ENCODE assay signal across 1 cellular context in genomic region chr18:13179566-13180113, GRCh38.
TF ChIP-seq lines count a peak whose summit lies in the region.

No MANE protein-coding gene starts in this region.

TF ChIP-seq in HepG2, 621 proteins besides CTCF, POLR2A, EP300 and RAD21 (continued from another document and continues in another):
- TF ChIP-seq ZNF256 (CRISPR knock-in tag; conservative IDR thresholded peaks at IDR 0.05) (no peak; the same call in 1 of the 2 replicates), POLR2G (IDR thresholded peaks at IDR 0.05; ENCODE audit: low read depth, low read length) (peak; percentile 55), DNMT3B (CRISPR knock-in tag; conservative IDR thresholded peaks at IDR 0.05) (peak; percentile 91), KDM1A (CRISPR knock-in tag; IDR thresholded peaks at IDR 0.05) (peak; percentile 72; the same call in 1 of the 2 replicates), GPN1 (CRISPR knock-in tag; IDR thresholded peaks at IDR 0.05; ENCODE audit: borderline replicate concordance) (no peak), SNAI1 (CRISPR knock-in tag; IDR thresholded peaks at IDR 0.05; ENCODE audit: borderline replicate concordance) (no peak), ZNF788 (CRISPR knock-in tag; IDR thresholded peaks at IDR 0.05; ENCODE audit: borderline replicate concordance) (peak; percentile 86; the same call in 1 of the 2 replicates), FOXO1 (CRISPR knock-in tag; IDR thresholded peaks at IDR 0.05) (peak; percentile 83), TFDP1 (CRISPR knock-in tag; IDR thresholded peaks at IDR 0.05; ENCODE audit: borderline replicate concordance) (peak; percentile 94; the same call in 1 of the 2 replicates), ZNF292 (CRISPR knock-in tag; IDR thresholded peaks at IDR 0.05; ENCODE audit: borderline replicate concordance, low read depth) (no peak), CBX5 (CRISPR knock-in tag; IDR thresholded peaks at IDR 0.05; ENCODE audit: borderline replicate concordance) (peak; percentile 84; the same call in 1 of the 2 replicates), ZBTB26 (CRISPR knock-in tag; IDR thresholded peaks at IDR 0.05; ENCODE audit: borderline replicate concordance) (peak; percentile 86), SAP130 (CRISPR knock-in tag; IDR thresholded peaks at IDR 0.05; ENCODE audit: low read depth) (peak; percentile 90), ZNF430 (CRISPR knock-in tag; IDR thresholded peaks at IDR 0.05) (0 out of 2 replicates have a peak, but pooled peaks have one; percentile 26), JUNB (CRISPR knock-in tag; IDR thresholded peaks at IDR 0.05; ENCODE audit: borderline replicate concordance) (peak; percentile 42; the same call in 1 of the 2 replicates), ZBTB33 (CRISPR knock-in tag; IDR thresholded peaks at IDR 0.05) (peak; percentile 51; the same call in 1 of the 2 replicates), PHB2 (IDR thresholded peaks at IDR 0.05; ENCODE audit: partially characterized antibody) (no peak), MXI1 (IDR thresholded peaks at IDR 0.05; ENCODE audit: borderline replicate concordance, low read depth, low read length) (peak; percentile 92; the same call in 2 of the 3 replicates), NR3C1 (CRISPR knock-in tag; IDR thresholded peaks at IDR 0.05) (no peak), ZNF549 (CRISPR knock-in tag; IDR thresholded peaks at IDR 0.05) (no peak), HDAC1 (CRISPR knock-in tag; IDR thresholded peaks at IDR 0.05) (peak; percentile 92), HNF4A (CRISPR knock-in tag; IDR thresholded peaks at IDR 0.05) (peak; percentile 99), FOXA1 (IDR thresholded peaks at IDR 0.05) (peak; percentile 79), FOXA1 (CRISPR knock-in tag; IDR thresholded peaks at IDR 0.05) (peak; percentile 99), ZSCAN31 (CRISPR knock-in tag; IDR thresholded peaks at IDR 0.05; ENCODE audit: low read depth) (0 out of 2 replicates have a peak, but pooled peaks have one; percentile 31), ZBTB7B (CRISPR knock-in tag; IDR thresholded peaks at IDR 0.05) (peak; percentile 59; the same call in 1 of the 2 replicates), TSC22D2 (CRISPR knock-in tag; IDR thresholded peaks at IDR 0.05; ENCODE audit: borderline replicate concordance) (peak; percentile 47; the same call in 1 of the 2 replicates), ZNF329 (CRISPR knock-in tag; IDR thresholded peaks at IDR 0.05; ENCODE audit: low read depth) (no peak), KAT8 (CRISPR knock-in tag; IDR thresholded peaks at IDR 0.05) (peak; percentile 84), PLRG1 (conservative IDR thresholded peaks at IDR 0.05) (no peak), NKX3-1 (CRISPR knock-in tag; IDR thresholded peaks at IDR 0.05) (peak; percentile 91), FOXM1 (CRISPR knock-in tag; IDR thresholded peaks at IDR 0.05) (no peak), ZFP41 (CRISPR knock-in tag; IDR thresholded peaks at IDR 0.05; ENCODE audit: borderline replicate concordance) (no peak), IRX3 (CRISPR knock-in tag; IDR thresholded peaks at IDR 0.05; ENCODE audit: borderline replicate concordance, low read depth) (peak; percentile 75; the same call in 1 of the 2 replicates), NCOA1 (CRISPR knock-in tag; IDR thresholded peaks at IDR 0.05) (no peak), CENPT (CRISPR knock-in tag; IDR thresholded peaks at IDR 0.05; ENCODE audit: low read depth) (no peak), ERF (CRISPR knock-in tag; IDR thresholded peaks at IDR 0.05) (peak; percentile 93), RBAK (CRISPR knock-in tag; IDR thresholded peaks at IDR 0.05) (no peak)
- TF ChIP-seq, protein P1, sequence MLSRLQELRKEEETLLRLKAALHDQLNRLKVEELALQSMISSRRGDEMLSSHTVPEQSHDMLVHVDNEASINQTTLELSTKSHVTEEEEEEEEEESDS (CRISPR knock-in tag; IDR thresholded peaks at IDR 0.05; ENCODE audit: borderline replicate concordance): peak; percentile 93; the same call in 1 of the 2 replicates
- TF ChIP-seq, protein P2, sequence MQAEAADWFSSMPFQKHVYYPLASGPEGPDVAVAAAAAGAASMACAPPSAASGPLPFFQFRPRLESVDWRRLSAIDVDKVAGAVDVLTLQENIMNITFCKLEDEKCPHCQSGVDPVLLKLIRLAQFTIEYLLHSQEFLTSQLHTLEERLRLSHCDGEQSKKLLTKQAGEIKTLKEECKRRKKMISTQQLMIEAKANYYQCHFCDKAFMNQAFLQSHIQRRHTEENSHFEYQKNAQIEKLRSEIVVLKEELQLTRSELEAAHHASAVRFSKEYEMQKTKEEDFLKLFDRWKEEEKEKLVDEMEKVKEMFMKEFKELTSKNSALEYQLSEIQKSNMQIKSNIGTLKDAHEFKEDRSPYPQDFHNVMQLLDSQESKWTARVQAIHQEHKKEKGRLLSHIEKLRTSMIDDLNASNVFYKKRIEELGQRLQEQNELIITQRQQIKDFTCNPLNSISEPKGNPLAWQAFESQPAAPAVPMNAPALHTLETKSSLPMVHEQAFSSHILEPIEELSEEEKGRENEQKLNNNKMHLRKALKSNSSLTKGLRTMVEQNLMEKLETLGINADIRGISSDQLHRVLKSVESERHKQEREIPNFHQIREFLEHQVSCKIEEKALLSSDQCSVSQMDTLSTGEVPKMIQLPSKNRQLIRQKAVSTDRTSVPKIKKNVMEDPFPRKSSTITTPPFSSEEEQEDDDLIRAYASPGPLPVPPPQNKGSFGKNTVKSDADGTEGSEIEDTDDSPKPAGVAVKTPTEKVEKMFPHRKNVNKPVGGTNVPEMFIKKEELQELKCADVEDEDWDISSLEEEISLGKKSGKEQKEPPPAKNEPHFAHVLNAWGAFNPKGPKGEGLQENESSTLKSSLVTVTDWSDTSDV (CRISPR knock-in tag; IDR thresholded peaks at IDR 0.05): no peak
- TF ChIP-seq, protein P3, sequence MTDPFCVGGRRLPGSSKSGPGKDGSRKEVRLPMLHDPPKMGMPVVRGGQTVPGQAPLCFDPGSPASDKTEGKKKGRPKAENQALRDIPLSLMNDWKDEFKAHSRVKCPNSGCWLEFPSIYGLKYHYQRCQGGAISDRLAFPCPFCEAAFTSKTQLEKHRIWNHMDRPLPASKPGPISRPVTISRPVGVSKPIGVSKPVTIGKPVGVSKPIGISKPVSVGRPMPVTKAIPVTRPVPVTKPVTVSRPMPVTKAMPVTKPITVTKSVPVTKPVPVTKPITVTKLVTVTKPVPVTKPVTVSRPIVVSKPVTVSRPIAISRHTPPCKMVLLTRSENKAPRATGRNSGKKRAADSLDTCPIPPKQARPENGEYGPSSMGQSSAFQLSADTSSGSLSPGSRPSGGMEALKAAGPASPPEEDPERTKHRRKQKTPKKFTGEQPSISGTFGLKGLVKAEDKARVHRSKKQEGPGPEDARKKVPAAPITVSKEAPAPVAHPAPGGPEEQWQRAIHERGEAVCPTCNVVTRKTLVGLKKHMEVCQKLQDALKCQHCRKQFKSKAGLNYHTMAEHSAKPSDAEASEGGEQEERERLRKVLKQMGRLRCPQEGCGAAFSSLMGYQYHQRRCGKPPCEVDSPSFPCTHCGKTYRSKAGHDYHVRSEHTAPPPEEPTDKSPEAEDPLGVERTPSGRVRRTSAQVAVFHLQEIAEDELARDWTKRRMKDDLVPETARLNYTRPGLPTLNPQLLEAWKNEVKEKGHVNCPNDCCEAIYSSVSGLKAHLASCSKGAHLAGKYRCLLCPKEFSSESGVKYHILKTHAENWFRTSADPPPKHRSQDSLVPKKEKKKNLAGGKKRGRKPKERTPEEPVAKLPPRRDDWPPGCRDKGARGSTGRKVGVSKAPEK (CRISPR knock-in tag; IDR thresholded peaks at IDR 0.05; ENCODE audit: borderline replicate concordance): no peak
- TF ChIP-seq, protein P4, sequence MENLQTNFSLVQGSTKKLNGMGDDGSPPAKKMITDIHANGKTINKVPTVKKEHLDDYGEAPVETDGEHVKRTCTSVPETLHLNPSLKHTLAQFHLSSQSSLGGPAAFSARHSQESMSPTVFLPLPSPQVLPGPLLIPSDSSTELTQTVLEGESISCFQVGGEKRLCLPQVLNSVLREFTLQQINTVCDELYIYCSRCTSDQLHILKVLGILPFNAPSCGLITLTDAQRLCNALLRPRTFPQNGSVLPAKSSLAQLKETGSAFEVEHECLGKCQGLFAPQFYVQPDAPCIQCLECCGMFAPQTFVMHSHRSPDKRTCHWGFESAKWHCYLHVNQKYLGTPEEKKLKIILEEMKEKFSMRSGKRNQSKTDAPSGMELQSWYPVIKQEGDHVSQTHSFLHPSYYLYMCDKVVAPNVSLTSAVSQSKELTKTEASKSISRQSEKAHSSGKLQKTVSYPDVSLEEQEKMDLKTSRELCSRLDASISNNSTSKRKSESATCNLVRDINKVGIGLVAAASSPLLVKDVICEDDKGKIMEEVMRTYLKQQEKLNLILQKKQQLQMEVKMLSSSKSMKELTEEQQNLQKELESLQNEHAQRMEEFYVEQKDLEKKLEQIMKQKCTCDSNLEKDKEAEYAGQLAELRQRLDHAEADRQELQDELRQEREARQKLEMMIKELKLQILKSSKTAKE (CRISPR knock-in tag; IDR thresholded peaks at IDR 0.05; ENCODE audit: borderline replicate concordance): peak; percentile 64; the same call in 1 of the 2 replicates
- TF ChIP-seq, protein P5, sequence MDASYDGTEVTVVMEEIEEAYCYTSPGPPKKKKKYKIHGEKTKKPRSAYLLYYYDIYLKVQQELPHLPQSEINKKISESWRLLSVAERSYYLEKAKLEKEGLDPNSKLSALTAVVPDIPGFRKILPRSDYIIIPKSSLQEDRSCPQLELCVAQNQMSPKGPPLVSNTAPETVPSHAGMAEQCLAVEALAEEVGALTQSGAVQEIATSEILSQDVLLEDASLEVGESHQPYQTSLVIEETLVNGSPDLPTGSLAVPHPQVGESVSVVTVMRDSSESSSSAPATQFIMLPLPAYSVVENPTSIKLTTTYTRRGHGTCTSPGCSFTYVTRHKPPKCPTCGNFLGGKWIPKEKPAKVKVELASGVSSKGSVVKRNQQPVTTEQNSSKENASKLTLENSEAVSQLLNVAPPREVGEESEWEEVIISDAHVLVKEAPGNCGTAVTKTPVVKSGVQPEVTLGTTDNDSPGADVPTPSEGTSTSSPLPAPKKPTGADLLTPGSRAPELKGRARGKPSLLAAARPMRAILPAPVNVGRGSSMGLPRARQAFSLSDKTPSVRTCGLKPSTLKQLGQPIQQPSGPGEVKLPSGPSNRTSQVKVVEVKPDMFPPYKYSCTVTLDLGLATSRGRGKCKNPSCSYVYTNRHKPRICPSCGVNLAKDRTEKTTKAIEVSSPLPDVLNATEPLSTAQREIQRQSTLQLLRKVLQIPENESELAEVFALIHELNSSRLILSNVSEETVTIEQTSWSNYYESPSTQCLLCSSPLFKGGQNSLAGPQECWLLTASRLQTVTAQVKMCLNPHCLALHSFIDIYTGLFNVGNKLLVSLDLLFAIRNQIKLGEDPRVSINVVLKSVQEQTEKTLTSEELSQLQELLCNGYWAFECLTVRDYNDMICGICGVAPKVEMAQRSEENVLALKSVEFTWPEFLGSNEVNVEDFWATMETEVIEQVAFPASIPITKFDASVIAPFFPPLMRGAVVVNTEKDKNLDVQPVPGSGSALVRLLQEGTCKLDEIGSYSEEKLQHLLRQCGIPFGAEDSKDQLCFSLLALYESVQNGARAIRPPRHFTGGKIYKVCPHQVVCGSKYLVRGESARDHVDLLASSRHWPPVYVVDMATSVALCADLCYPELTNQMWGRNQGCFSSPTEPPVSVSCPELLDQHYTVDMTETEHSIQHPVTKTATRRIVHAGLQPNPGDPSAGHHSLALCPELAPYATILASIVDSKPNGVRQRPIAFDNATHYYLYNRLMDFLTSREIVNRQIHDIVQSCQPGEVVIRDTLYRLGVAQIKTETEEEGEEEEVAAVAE (CRISPR knock-in tag; IDR thresholded peaks at IDR 0.05; ENCODE audit: borderline replicate concordance): peak; percentile 90
- TF ChIP-seq, protein P6, sequence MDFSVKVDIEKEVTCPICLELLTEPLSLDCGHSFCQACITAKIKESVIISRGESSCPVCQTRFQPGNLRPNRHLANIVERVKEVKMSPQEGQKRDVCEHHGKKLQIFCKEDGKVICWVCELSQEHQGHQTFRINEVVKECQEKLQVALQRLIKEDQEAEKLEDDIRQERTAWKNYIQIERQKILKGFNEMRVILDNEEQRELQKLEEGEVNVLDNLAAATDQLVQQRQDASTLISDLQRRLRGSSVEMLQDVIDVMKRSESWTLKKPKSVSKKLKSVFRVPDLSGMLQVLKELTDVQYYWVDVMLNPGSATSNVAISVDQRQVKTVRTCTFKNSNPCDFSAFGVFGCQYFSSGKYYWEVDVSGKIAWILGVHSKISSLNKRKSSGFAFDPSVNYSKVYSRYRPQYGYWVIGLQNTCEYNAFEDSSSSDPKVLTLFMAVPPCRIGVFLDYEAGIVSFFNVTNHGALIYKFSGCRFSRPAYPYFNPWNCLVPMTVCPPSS (IDR thresholded peaks at IDR 0.05): no peak
